In the genomic region with DNA sequence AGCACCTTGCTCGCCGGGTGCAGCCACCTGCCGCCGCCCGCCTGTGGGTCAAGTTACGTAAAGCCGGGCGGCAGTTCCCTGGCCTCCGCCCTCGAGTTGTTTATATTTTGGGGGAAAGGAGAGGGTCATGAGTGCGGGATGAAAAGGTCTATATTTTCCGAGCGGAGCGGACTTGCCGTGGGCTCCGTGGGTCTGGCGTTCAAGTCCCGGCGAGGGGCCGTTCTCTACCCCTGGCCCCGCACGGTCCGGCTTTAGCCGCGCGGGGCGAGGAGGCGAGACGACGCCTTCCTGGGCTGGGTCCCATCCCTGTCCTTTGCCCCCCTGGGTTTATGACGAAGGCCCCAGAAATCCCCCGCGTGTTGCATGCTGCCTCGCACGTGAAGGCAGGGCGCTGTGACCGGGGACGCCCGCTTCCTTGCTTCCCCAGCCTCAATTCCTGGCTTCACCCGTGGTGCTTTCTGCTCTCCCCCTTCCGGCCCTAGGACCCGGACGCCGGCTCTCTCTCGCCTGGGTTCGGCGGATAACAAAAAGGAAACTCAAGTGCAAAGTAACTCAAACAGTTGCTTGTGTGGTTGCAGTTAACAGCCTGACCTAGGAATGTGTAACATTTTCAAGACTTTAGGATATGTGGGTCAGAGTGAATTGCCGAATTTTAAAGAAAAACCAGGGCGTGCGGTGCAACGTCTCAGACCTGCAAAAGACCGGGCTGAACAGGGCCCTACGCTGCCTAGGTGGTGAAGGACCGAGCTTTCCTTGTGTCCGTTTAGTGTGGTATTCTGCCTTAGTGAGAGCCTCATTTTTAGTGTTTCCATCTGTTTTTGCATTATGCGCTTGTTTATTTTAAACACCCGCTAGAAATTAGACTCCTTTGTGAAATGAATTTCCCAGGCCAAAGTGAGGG, we compare ENCODE assay signal across 8 cellular contexts. TPM values are rescaled to one million over a fixed set of nuclear protein-coding genes. Genes with fewer than 3 reads are reported as not detected.
A peak's percentile ranks its signal among the peaks of the same experiment; 100 is the strongest.
DNase-seq lines count a peak whose midpoint lies in the region; ATAC-seq and TF ChIP-seq lines count a peak whose summit lies in the region.

No MANE protein-coding gene starts in this region.

- ATAC-seq in GM21447 (IDR thresholded peaks at IDR 0.05; ENCODE audit: unreplicated experiment) (peak; percentile 25), GM18519 (IDR thresholded peaks at IDR 0.05; ENCODE audit: low FRiP score, unreplicated experiment) (no peak)

- TF ChIP-seq CTCF in MCF 10A (IDR thresholded peaks at IDR 0.05; ENCODE audit: unreplicated experiment): no peak
- no peak for TF ChIP-seq CTCF in smooth muscle cell (IDR thresholded peaks at IDR 0.05; ENCODE audit: borderline replicate concordance, insufficient read depth, poor library complexity, severe bottlenecking)

- H3K36me3 Mint-ChIP-seq in MCF 10A (ENCODE audit: insufficient read depth, unreplicated experiment): no peaks in the 10 kb centered on the region

- intact Hi-C loops in MCF 10A (cut with micrococcal nuclease): loop anchor here (5.0 kb wide), 2 partner anchors 39 to 114 kb away; no protein-coding TSS in a partner anchor

- H3K27ac ChIP-seq in smooth muscle cell (ENCODE audit: low read depth): peak overlapping the region; percentile 40

- CTCF ChIA-PET in MCF 10A (lab: Yijun Ruan, JAX): interaction anchor here (1.1 to 3.3 kb wide), 2 partner anchors 12 to 129 kb away, joined by 3 to 34 read pairs; no protein-coding TSS in a partner anchor

- H3K4me2 ChIP-seq in smooth muscle cell: peak overlapping the region; percentile 99

- H3F3A ChIP-seq in smooth muscle cell (ENCODE audit: low read depth): peaks cover 9% of the 10 kb centered on the region

- peak overlapping the region; percentile 52 for H3K9ac ChIP-seq in smooth muscle cell (ENCODE audit: low read depth)

- H3K27ac Mint-ChIP-seq in MCF 10A (ENCODE audit: low read depth, unreplicated experiment): peak overlapping the region; percentile 71

- H3K27me3 ChIP-seq in smooth muscle cell (ENCODE audit: low read depth): no peaks in the 10 kb centered on the region

- TSS peak; percentile 26 for BruUV-seq in MCF 10A (replicated peaks; lab: Mats Ljungman, UMichigan)

- DNase-seq in CD1c-positive myeloid dendritic cell (ENCODE audit: extremely low spot score): peak; percentile 49
- peak; percentile 62 for DNase-seq in KBM-7
- DNase-seq in UCSD-AML1 (lab: John Stamatoyannopoulos, UW; ENCODE audit: unreplicated experiment): peak; percentile 64
- peak; percentile 52 for DNase-seq in MCF 10A (ENCODE audit: unreplicated experiment)
- peak; percentile 45 for DNase-seq in iPS-NIHi7 (ENCODE audit: extremely low spot score)
- no peak for DNase-seq in smooth muscle cell (lab: John Stamatoyannopoulos, UW; ENCODE audit: unreplicated experiment)

- no peaks in the 10 kb centered on the region for H3K9me3 ChIP-seq in smooth muscle cell (replicated peaks; ENCODE audit: low read depth)

- peak overlapping the region; percentile 96 for H3K4me3 Mint-ChIP-seq in MCF 10A (ENCODE audit: unreplicated experiment)

- H3K4me3 ChIP-seq in smooth muscle cell: peak overlapping the region; percentile 94

- no peaks in the 10 kb centered on the region for H3K36me3 ChIP-seq in smooth muscle cell (ENCODE audit: low read depth)

- no peaks in the 10 kb centered on the region for H4K20me1 ChIP-seq in smooth muscle cell (ENCODE audit: low read depth)

- 2% methylated on average over 57 of the region's 57 CpGs for WGBS in smooth muscle cell (ENCODE audit: low lambda C conversion rate)

- H3K9me3 Mint-ChIP-seq in MCF 10A (ENCODE audit: unreplicated experiment): no peaks in the 10 kb centered on the region

- H3K4me1 Mint-ChIP-seq in MCF 10A (ENCODE audit: insufficient read depth, unreplicated experiment): peaks cover 14% of the 10 kb centered on the region

- in situ Hi-C loops in KBM-7 (cut with MboI; ENCODE audit: low pct_unique_long_range_greater_than_20kb, low sequenced_read_pairs): no loop called here

- H3K27me3 Mint-ChIP-seq in MCF 10A (ENCODE audit: insufficient read depth, unreplicated experiment): no peaks in the 10 kb centered on the region

- peaks cover 22% of the 10 kb centered on the region for H3K79me2 ChIP-seq in smooth muscle cell (ENCODE audit: low read depth)

- H3K4me1 ChIP-seq in smooth muscle cell (ENCODE audit: low read depth): peaks cover 9% of the 10 kb centered on the region

- POLR2A ChIA-PET in MCF 10A (lab: Yijun Ruan, JAX): interaction anchor here (0.6 to 3.8 kb wide), 14 partner anchors 12 to 1090 kb away, joined by 3 to 24 read pairs (median 4); no protein-coding TSS in a partner anchor

- peak overlapping the region; percentile 97 for H2AFZ ChIP-seq in smooth muscle cell (ENCODE audit: low read depth)

RNA-seq across cellular contexts. Expression of a gene that starts 0.8 kb away (rescaled TPM):
- total RNA-seq in MCF 10A (2022) (23.5 and 29.6 TPM in 2 replicates), smooth muscle cell (17.0 and 17.6 TPM in 2 replicates)
- 1.6 and 5.2 TPM in 2 replicates for polyA plus RNA-seq in smooth muscle cell
